ENCODE assay signal across 18 cellular contexts in genomic region chr1:26848499-26848898, GRCh38. TPM values are rescaled to one million over a fixed set of nuclear protein-coding genes. Genes with fewer than 3 reads are reported as not detected.
DNase-seq lines count a peak whose midpoint lies in the region; ATAC-seq, FAIRE-seq and TF ChIP-seq lines count a peak whose summit lies in the region.
"Had no signal": no experiment of that assay in that cellular context is flagged by ENCODE, and none has a peak within 500 bp of the region (broad histone marks: within the 10 kb centered on the region; RNA-seq: fewer than 3 reads in every experiment).

No MANE protein-coding gene starts in this region.

- TF ChIP-seq CTCF in IMR-90 (conservative IDR thresholded peaks at IDR 0.05; ENCODE audit: low read depth, low read length): no peak
- no peak for TF ChIP-seq CTCF in astrocyte (IDR thresholded peaks at IDR 0.05; ENCODE audit: insufficient read depth, low read depth, low read length)
- no peak for TF ChIP-seq CTCF in keratinocyte (optimal IDR thresholded peaks at IDR 0.05 in 1 of 3, IDR thresholded peaks at IDR 0.05 in 1 of 3, conservative IDR thresholded peaks at IDR 0.05 in 1 of 3; ENCODE audit: extremely low read depth in 1 of 3, insufficient read depth in 2 of 3, low read length in 3 of 3)
- TF ChIP-seq CTCF in smooth muscle cell (IDR thresholded peaks at IDR 0.05; ENCODE audit: borderline replicate concordance, insufficient read depth, poor library complexity, severe bottlenecking): no peak

- DNase-seq in IMR-90 (no peak), astrocyte (ENCODE audit: low read depth) (no peak), keratinocyte (ENCODE audit: low read depth, low spot score) (no peak), smooth muscle cell (lab: John Stamatoyannopoulos, UW; ENCODE audit: unreplicated experiment) (no peak), SJCRH30 (no peak), cerebellum (ENCODE audit: low spot score) (no peak), globus pallidus (ENCODE audit: low spot score) (no peak)
- DNase-seq in CD8-positive, alpha-beta memory T cell: no peak
- DNase-seq: activated CD4-positive, alpha-beta T cell treated with anti-CD3 and anti-CD28 coated beads for 1 hour; DMS79 treated with DMSO at 0.1 percent for 48 hours; KG1; midbrain; NCI-H1105; NCI-H82; RPMI8226 had no signal

- peaks cover 26% of the 10 kb centered on the region for H3K36me3 Mint-ChIP-seq in astrocyte (ENCODE audit: low read depth, unreplicated experiment)
- H3K36me3 Mint-ChIP-seq in CD8-positive, alpha-beta memory T cell: peaks cover 9 to 82% (median 31%) of the 10 kb centered on the region in 3 donors

- BruUV-seq in IMR-90 (replicated peaks; lab: Mats Ljungman, UMichigan): no TSS peak

- peaks cover 10% of the 10 kb centered on the region for H3K4me1 ChIP-seq in IMR-90 (ENCODE audit: control insufficient read depth, insufficient read depth, low read length)
- peaks cover 15% of the 10 kb centered on the region for H3K4me1 ChIP-seq in astrocyte (ENCODE audit: insufficient read depth, low read length)
- H3K4me1 ChIP-seq in keratinocyte (ENCODE audit: control insufficient read depth, extremely low read depth, insufficient read depth, low read length): peaks cover 50% of the 10 kb centered on the region
- no peaks in the 10 kb centered on the region for H3K4me1 ChIP-seq in smooth muscle cell (ENCODE audit: low read depth)
- H3K4me1 ChIP-seq in CD8-positive, alpha-beta memory T cell (ENCODE audit: insufficient read depth, low read length): no peaks in the 10 kb centered on the region
- no peaks in the 10 kb centered on the region for H3K4me1 ChIP-seq in SJCRH30

- intact Hi-C loops in IMR-90 (cut with micrococcal nuclease): no loop called here

- no peak for TF ChIP-seq POLR2A in IMR-90 (IDR thresholded peaks at IDR 0.05; ENCODE audit: low read depth, low read length)

- no peak overlapping the region for H3K27ac Mint-ChIP-seq in astrocyte (ENCODE audit: unreplicated experiment)
- H3K27ac Mint-ChIP-seq in CD8-positive, alpha-beta memory T cell: peak overlapping the region in 2 of 8 donors; percentile 36 to 80
- H3K27ac Mint-ChIP-seq: T-helper 1 cell treated with Interleukin-12 subunit alpha and Interleukin-12 subunit beta and Interleukin-4 antibody, amounts not matched to agents 30 μg/mL and 1 μg/mL, for 36 hours had no signal

- no peak; the same call in 1 of the 2 replicates for ATAC-seq in IMR-90 (ENCODE audit: low read depth)

- no peak overlapping the region for H2BK20ac ChIP-seq in IMR-90 (ENCODE audit: low read depth, low read length)

- H3K4me3 Mint-ChIP-seq in astrocyte (ENCODE audit: unreplicated experiment): no peak overlapping the region
- no peak overlapping the region for H3K4me3 Mint-ChIP-seq in CD8-positive, alpha-beta memory T cell
- H3K4me3 Mint-ChIP-seq: T-helper 1 cell treated with Interleukin-12 subunit alpha and Interleukin-12 subunit beta and Interleukin-4 antibody, amounts not matched to agents 30 μg/mL and 1 μg/mL, for 36 hours had no signal

- H2AFZ ChIP-seq in IMR-90 (replicated peaks; ENCODE audit: low read length, poor library complexity): peak overlapping the region; percentile 56
- no peak overlapping the region for H2AFZ ChIP-seq in astrocyte (ENCODE audit: low read depth, low read length)
- H2AFZ ChIP-seq in keratinocyte (ENCODE audit: control insufficient read depth, low read length): no peak overlapping the region
- H2AFZ ChIP-seq in smooth muscle cell (ENCODE audit: low read depth): no peak overlapping the region

- H3K14ac ChIP-seq in IMR-90 (replicated peaks; ENCODE audit: low read depth, low read length): no peak overlapping the region

- no peak overlapping the region for H3K4ac ChIP-seq in IMR-90 (ENCODE audit: low read depth, low read length)

- no peak overlapping the region; the same call in 1 of the 2 replicates for H3K18ac ChIP-seq in IMR-90 (ENCODE audit: low read depth, low read length)

- H3K79me2 ChIP-seq in astrocyte (ENCODE audit: insufficient read depth, low read length): no peaks in the 10 kb centered on the region
- peaks cover 2% of the 10 kb centered on the region for H3K79me2 ChIP-seq in keratinocyte (ENCODE audit: control insufficient read depth, insufficient read depth, low read length)
- H3K79me2 ChIP-seq in smooth muscle cell (ENCODE audit: low read depth): no peaks in the 10 kb centered on the region

- in situ Hi-C loops in IMR-90 (cut with MboI; ENCODE audit: low sequenced_read_pairs): no loop called here

- H3K4me2 ChIP-seq in IMR-90 (ENCODE audit: low read depth, low read length): no peak overlapping the region
- H3K4me2 ChIP-seq in astrocyte (ENCODE audit: low read length): peak overlapping the region; percentile 49
- H3K4me2 ChIP-seq in keratinocyte (ENCODE audit: control insufficient read depth, extremely low read depth, insufficient read depth, low read depth, low read length): peak overlapping the region; percentile 72
- H3K4me2 ChIP-seq in smooth muscle cell: no peak overlapping the region

- H3F3A ChIP-seq in smooth muscle cell (ENCODE audit: low read depth): no peaks in the 10 kb centered on the region

- CTCF ChIA-PET in IMR-90 (lab: Yijun Ruan, JAX): interaction anchor here (0.6 kb wide), 1 partner anchor 16 kb away, joined by 3 read pairs; no protein-coding TSS in a partner anchor
- CTCF ChIA-PET in CD8-positive, alpha-beta memory T cell (lab: Charles Lee): interaction anchor here (0.8 to 1.5 kb wide), 6 partner anchors 11 to 246 kb away, joined by 3 to 6 read pairs (median 3); no protein-coding TSS in a partner anchor

- H3K9me3 ChIP-seq in IMR-90 (ENCODE audit: control insufficient read depth, insufficient read depth, low read length): no peaks in the 10 kb centered on the region
- no peaks in the 10 kb centered on the region for H3K9me3 ChIP-seq in astrocyte (ENCODE audit: insufficient read depth, low read depth, low read length)
- H3K9me3 ChIP-seq in keratinocyte (ENCODE audit: control insufficient read depth, low read depth, low read length): no peaks in the 10 kb centered on the region
- no peaks in the 10 kb centered on the region for H3K9me3 ChIP-seq in smooth muscle cell (replicated peaks; ENCODE audit: low read depth)
- H3K9me3 ChIP-seq in CD8-positive, alpha-beta memory T cell (ENCODE audit: low read length): no peaks in the 10 kb centered on the region
- H3K9me3 ChIP-seq in SJCRH30 (replicated peaks): no peaks in the 10 kb centered on the region

- dilution Hi-C loops in IMR-90 (cut with HindIII; ENCODE audit: low sequenced_read_pairs, unreplicated experiment): no loop called here
- dilution Hi-C loops in keratinocyte (cut with MboI; ENCODE audit: extremely low pct_ligation_motif_present, low sequenced_read_pairs): no loop called here

- no peak overlapping the region for H2AK5ac ChIP-seq in IMR-90 (ENCODE audit: low read depth, low read length)

- peak overlapping the region; percentile 1; the same call in 1 of the 2 replicates for H3K27ac ChIP-seq in IMR-90 (ENCODE audit: insufficient read depth, low read length)
- H3K27ac ChIP-seq in astrocyte (ENCODE audit: low read depth, low read length): peak overlapping the region; percentile 92
- peak overlapping the region; percentile 100 for H3K27ac ChIP-seq in keratinocyte (ENCODE audit: control insufficient read depth, insufficient read depth, low read length)
- peak overlapping the region; percentile 23 for H3K27ac ChIP-seq in smooth muscle cell (ENCODE audit: low read depth)
- H3K27ac ChIP-seq in CD8-positive, alpha-beta memory T cell (ENCODE audit: low read depth, low read length): no peak overlapping the region
- H3K27ac ChIP-seq in SJCRH30: no peak overlapping the region
- H3K27ac ChIP-seq: C4-2B had no signal

- H3K79me1 ChIP-seq in IMR-90 (ENCODE audit: low read depth in 1 of 2, low read length in 2 of 2): peaks cover 5 to 21% of the 10 kb centered on the region in 2 experiments; a peak in 2 of 4 replicates

- H3K4me1 Mint-ChIP-seq in astrocyte (ENCODE audit: low read depth, unreplicated experiment): peaks cover 7% of the 10 kb centered on the region
- H3K4me1 Mint-ChIP-seq in CD8-positive, alpha-beta memory T cell: peaks cover 3 to 12% (median 9%) of the 10 kb centered on the region in 3 donors

- TF ChIP-seq RAD21 in IMR-90 (IDR thresholded peaks at IDR 0.05; ENCODE audit: low read length): no peak

- H3K56ac ChIP-seq in IMR-90 (ENCODE audit: extremely low read depth, insufficient read depth, low read length): no peak overlapping the region

- H4K5ac ChIP-seq in IMR-90 (ENCODE audit: low read depth, low read length): no peak overlapping the region

- H3K9ac ChIP-seq in IMR-90 (ENCODE audit: low read depth, low read length): no peak overlapping the region
- peak overlapping the region; percentile 77 for H3K9ac ChIP-seq in astrocyte (ENCODE audit: low read length)
- H3K9ac ChIP-seq in keratinocyte (ENCODE audit: control insufficient read depth, extremely low read depth, insufficient read depth, low read length): peak overlapping the region; percentile 94
- no peak overlapping the region for H3K9ac ChIP-seq in smooth muscle cell (ENCODE audit: low read depth)

- no peaks in the 10 kb centered on the region for H3K27me3 Mint-ChIP-seq in astrocyte (ENCODE audit: low read depth, unreplicated experiment)
- peaks cover 0 to 3% of the 10 kb centered on the region in 2 donors for H3K27me3 Mint-ChIP-seq in CD8-positive, alpha-beta memory T cell

- H3K36me3 ChIP-seq in IMR-90 (ENCODE audit: control insufficient read depth, insufficient read depth, low read length): peaks cover 44% of the 10 kb centered on the region
- H3K36me3 ChIP-seq in astrocyte (ENCODE audit: insufficient read depth, low read length): peaks cover 16% of the 10 kb centered on the region
- peaks cover 9 to 32% of the 10 kb centered on the region in 2 experiments for H3K36me3 ChIP-seq in keratinocyte (ENCODE audit: control insufficient read depth in 2 of 2, extremely low read depth in 1 of 2, insufficient read depth in 2 of 2, low read length in 2 of 2)
- H3K36me3 ChIP-seq in smooth muscle cell (ENCODE audit: low read depth): no peaks in the 10 kb centered on the region
- H3K36me3 ChIP-seq in CD8-positive, alpha-beta memory T cell (ENCODE audit: insufficient read depth, low read length): peaks cover 55% of the 10 kb centered on the region
- H3K36me3 ChIP-seq in SJCRH30: peaks cover 42% of the 10 kb centered on the region

- no peak overlapping the region for H4K91ac ChIP-seq in IMR-90 (ENCODE audit: insufficient read depth, low read depth, low read length)

- H3K27me3 ChIP-seq in IMR-90 (ENCODE audit: control insufficient read depth, insufficient read depth, low read length): no peaks in the 10 kb centered on the region
- no peaks in the 10 kb centered on the region for H3K27me3 ChIP-seq in astrocyte (ENCODE audit: insufficient read depth, low read length)
- no peaks in the 10 kb centered on the region for H3K27me3 ChIP-seq in keratinocyte (ENCODE audit: control insufficient read depth, extremely low read depth, insufficient read depth, low read length)
- H3K27me3 ChIP-seq in smooth muscle cell (ENCODE audit: low read depth): no peaks in the 10 kb centered on the region
- no peaks in the 10 kb centered on the region for H3K27me3 ChIP-seq in CD8-positive, alpha-beta memory T cell (ENCODE audit: insufficient read depth, low read length, poor library complexity, severe bottlenecking)
- no peaks in the 10 kb centered on the region for H3K27me3 ChIP-seq in SJCRH30

- no peak overlapping the region for H2BK120ac ChIP-seq in IMR-90 (ENCODE audit: low read depth, low read length)

- no CpG with 5 or more reads among the region's 10 CpGs for WGBS in IMR-90 (ENCODE audit: extremely low coverage in 2 of 2, insufficient read length in 1 of 2), 2 experiments
- WGBS in smooth muscle cell (ENCODE audit: low lambda C conversion rate): 92% methylated on average over 10 of the region's 10 CpGs

- no peak overlapping the region for H3K23ac ChIP-seq in IMR-90 (ENCODE audit: low read depth, low read length)

- H4K8ac ChIP-seq in IMR-90 (ENCODE audit: low read depth in 2 of 2, low read length in 2 of 2): 0 out of 4 replicates have a peak overlapping the region, but pooled peaks of 1 of the 2 experiments have one; percentile 6

- FAIRE-seq in astrocyte (lab: Jason Lieb, UNC): no peak
- no peak for FAIRE-seq in keratinocyte (lab: Jason Lieb, UNC)
- FAIRE-seq: islet of Langerhans had no signal

- peak overlapping the region; percentile 39 for H2AK9ac ChIP-seq in IMR-90 (replicated peaks; ENCODE audit: low read depth, low read length, poor library complexity)

- H2BK15ac ChIP-seq in IMR-90 (ENCODE audit: low read depth, low read length): no peak overlapping the region

- POLR2A ChIA-PET in IMR-90 (lab: Charles Lee; ENCODE audit: unreplicated experiment): no interaction called here
- POLR2A ChIA-PET in CD8-positive, alpha-beta memory T cell (lab: Charles Lee): no interaction called here

- H4K20me1 ChIP-seq in IMR-90 (ENCODE audit: insufficient read depth, low read length) (peaks cover 8% of the 10 kb centered on the region; the same call in 1 of the 2 replicates), astrocyte (ENCODE audit: insufficient read depth, low read length) (peaks cover 4% of the 10 kb centered on the region), keratinocyte (ENCODE audit: control insufficient read depth, extremely low read depth, insufficient read depth, low read length) (no peaks in the 10 kb centered on the region), smooth muscle cell (ENCODE audit: low read depth) (peaks cover 3% of the 10 kb centered on the region)

- no peak overlapping the region for H3K4me3 ChIP-seq in IMR-90 (ENCODE audit: insufficient read depth, low read depth, low read length)
- no peak overlapping the region for H3K4me3 ChIP-seq in astrocyte (ENCODE audit: insufficient read depth, low read depth, low read length)
- H3K4me3 ChIP-seq in keratinocyte (ENCODE audit: control insufficient read depth in 2 of 3, extremely low read depth in 1 of 3, insufficient read depth in 2 of 3, low read depth in 1 of 3, low read length in 3 of 3): peak overlapping the region in 1 of 3 experiments; percentile 44
- H3K4me3 ChIP-seq in smooth muscle cell: no peak overlapping the region
- H3K4me3 ChIP-seq in CD8-positive, alpha-beta memory T cell (ENCODE audit: low read length): no peak overlapping the region
- no peak overlapping the region for H3K4me3 ChIP-seq in SJCRH30

- H2BK5ac ChIP-seq in IMR-90 (ENCODE audit: low read depth, low read length, poor library complexity, severe bottlenecking): peak overlapping the region; percentile 1

- no peaks in the 10 kb centered on the region for H3K9me3 Mint-ChIP-seq in astrocyte (ENCODE audit: unreplicated experiment)
- no peaks in the 10 kb centered on the region for H3K9me3 Mint-ChIP-seq in CD8-positive, alpha-beta memory T cell
- H3K9me3 Mint-ChIP-seq: T-helper 1 cell treated with Interleukin-12 subunit alpha and Interleukin-12 subunit beta and Interleukin-4 antibody, amounts not matched to agents 30 μg/mL and 1 μg/mL, for 36 hours had no signal

- peaks cover 5% of the 10 kb centered on the region; the same call in 1 of the 2 replicates for H3K9me1 ChIP-seq in IMR-90 (ENCODE audit: insufficient read depth, low read length)
- H3K9me1 ChIP-seq in keratinocyte (ENCODE audit: control insufficient read depth, extremely low read depth, insufficient read depth, low read length): peaks cover 4% of the 10 kb centered on the region

RNA-seq across cellular contexts. Expression of gene SFN, which starts 14.4 kb away (rescaled TPM):
- total RNA-seq in IMR-90 (2012; rRNA removed): 0.18 TPM in 1 of 2 replicates, not detected in the other
- polyA plus RNA-seq in IMR-90 (2012; rRNA removed): 0.17 and 0.34 TPM in 2 replicates
- polyA plus RNA-seq in IMR-90 (2012; cell fraction: cytosol; rRNA removed): 0.13 TPM in 1 of 2 replicates, not detected in the other
- 0.58 and 0.98 TPM in 2 replicates for polyA plus RNA-seq in IMR-90 (2012; cell fraction: nucleus; rRNA removed; ENCODE audit: low replicate concordance)
- 5.5 and 14.5 TPM in 2 replicates for total RNA-seq in astrocyte
- polyA plus RNA-seq in keratinocyte: 1,394 to 2,602 TPM (median 2,333 TPM) in 3 replicates
- polyA plus RNA-seq in keratinocyte (2011; ENCODE audit: low read depth): 775 TPM
- 1,484 and 3,345 TPM in 2 replicates for polyA plus RNA-seq in keratinocyte (2011; cell fraction: cytosol; rRNA removed)
- polyA plus RNA-seq in keratinocyte (2011; cell fraction: nucleus; rRNA removed): 1,730 and 2,605 TPM in 2 replicates
- 3,203 and 3,341 TPM in 2 replicates for polyA plus RNA-seq in keratinocyte (2012; ENCODE audit: low replicate concordance)
- 637 to 2,055 TPM (median 889 TPM) in 3 replicates for polyA minus RNA-seq in keratinocyte
- polyA minus RNA-seq in keratinocyte (2011; cell fraction: cytosol; rRNA and poly(A)+ RNA removed): 1,532 TPM
- 888 and 889 TPM in 2 replicates for polyA minus RNA-seq in keratinocyte (2011; cell fraction: nucleus; rRNA and poly(A)+ RNA removed)
- total RNA-seq in smooth muscle cell: 62.8 and 110 TPM in 2 replicates
- 112 and 320 TPM in 2 replicates for polyA plus RNA-seq in smooth muscle cell
- under 1 TPM in 1 of 2 experiments, not detected in 1; 0.37 TPM for total RNA-seq in CD8-positive, alpha-beta memory T cell
- not detected for polyA plus RNA-seq in CD8-positive, alpha-beta memory T cell
- total RNA-seq in SJCRH30 (2014; rRNA removed; shearing (Covaris generic)): 0.14 and 0.15 TPM in 2 replicates
- not detected for total RNA-seq in cerebellum

RNA-seq across cellular contexts. Expression of gene ZDHHC18, which starts 22.0 kb away (rescaled TPM):
- total RNA-seq in IMR-90 (2012; rRNA removed) (9.4 and 12.5 TPM in 2 replicates), astrocyte (22.3 and 22.6 TPM in 2 replicates), smooth muscle cell (16.7 and 52.5 TPM in 2 replicates), cerebellum (8.4 TPM)
- polyA plus RNA-seq in IMR-90 (2012; rRNA removed) (37.0 and 38.4 TPM in 2 replicates), keratinocyte (18.1 to 32.0 TPM (median 22.6 TPM) in 3 replicates), smooth muscle cell (20.3 and 20.8 TPM in 2 replicates)
- 16.2 and 37.8 TPM in 2 replicates for polyA plus RNA-seq in IMR-90 (2012; cell fraction: cytosol; rRNA removed)
- 40.6 and 50.7 TPM in 2 replicates for polyA plus RNA-seq in IMR-90 (2012; cell fraction: nucleus; rRNA removed; ENCODE audit: low replicate concordance)
- 14.0 TPM for polyA plus RNA-seq in keratinocyte (2011; ENCODE audit: low read depth)
- polyA plus RNA-seq in keratinocyte (2011; cell fraction: cytosol; rRNA removed): 22.3 and 28.7 TPM in 2 replicates
- polyA plus RNA-seq in keratinocyte (2011; cell fraction: nucleus; rRNA removed): 27.8 and 32.9 TPM in 2 replicates
- 16.3 and 18.4 TPM in 2 replicates for polyA plus RNA-seq in keratinocyte (2012; ENCODE audit: low replicate concordance)
- polyA minus RNA-seq in keratinocyte: 21.5 to 62.9 TPM (median 45.1 TPM) in 3 replicates
- 14.4 TPM for polyA minus RNA-seq in keratinocyte (2011; cell fraction: cytosol; rRNA and poly(A)+ RNA removed)
- 11.0 and 11.9 TPM in 2 replicates for polyA minus RNA-seq in keratinocyte (2011; cell fraction: nucleus; rRNA and poly(A)+ RNA removed)
- total RNA-seq in CD8-positive, alpha-beta memory T cell: 10 to 100 TPM; 61.5 to 66.0 TPM
- polyA plus RNA-seq in CD8-positive, alpha-beta memory T cell: 21.7 TPM
- 31.6 and 31.8 TPM in 2 replicates for total RNA-seq in SJCRH30 (2014; rRNA removed; shearing (Covaris generic))

RNA-seq across cellular contexts. Expression of gene GPN2, which starts 41.6 kb away (rescaled TPM):
- 10.6 and 15.4 TPM in 2 replicates for total RNA-seq in IMR-90 (2012; rRNA removed)
- 22.2 and 37.2 TPM in 2 replicates for polyA plus RNA-seq in IMR-90 (2012; rRNA removed)
- polyA plus RNA-seq in IMR-90 (2012; cell fraction: cytosol; rRNA removed): 8.3 and 12.0 TPM in 2 replicates
- 17.0 and 20.3 TPM in 2 replicates for polyA plus RNA-seq in IMR-90 (2012; cell fraction: nucleus; rRNA removed; ENCODE audit: low replicate concordance)
- 24.5 and 25.5 TPM in 2 replicates for total RNA-seq in astrocyte
- 31.9 to 43.7 TPM (median 37.2 TPM) in 3 replicates for polyA plus RNA-seq in keratinocyte
- polyA plus RNA-seq in keratinocyte (2011; ENCODE audit: low read depth): 8.2 TPM
- polyA plus RNA-seq in keratinocyte (2011; cell fraction: cytosol; rRNA removed): 31.2 and 33.2 TPM in 2 replicates
- 29.8 and 42.6 TPM in 2 replicates for polyA plus RNA-seq in keratinocyte (2011; cell fraction: nucleus; rRNA removed)
- 15.2 and 33.1 TPM in 2 replicates for polyA plus RNA-seq in keratinocyte (2012; ENCODE audit: low replicate concordance)
- 32.8 to 56.8 TPM (median 45.6 TPM) in 3 replicates for polyA minus RNA-seq in keratinocyte
- polyA minus RNA-seq in keratinocyte (2011; cell fraction: cytosol; rRNA and poly(A)+ RNA removed): 17.3 TPM
- 19.7 and 26.1 TPM in 2 replicates for polyA minus RNA-seq in keratinocyte (2011; cell fraction: nucleus; rRNA and poly(A)+ RNA removed)
- 7.3 and 13.3 TPM in 2 replicates for total RNA-seq in smooth muscle cell
- 29.4 and 36.3 TPM in 2 replicates for polyA plus RNA-seq in smooth muscle cell
- total RNA-seq in CD8-positive, alpha-beta memory T cell: 10 to 100 TPM; 60.2 to 69.9 TPM
- 18.8 TPM for polyA plus RNA-seq in CD8-positive, alpha-beta memory T cell
- 22.4 and 25.3 TPM in 2 replicates for total RNA-seq in SJCRH30 (2014; rRNA removed; shearing (Covaris generic))
- total RNA-seq in cerebellum: 14.4 TPM

RNA-seq across cellular contexts. Expression of gene GPATCH3, which starts 51.8 kb away (rescaled TPM):
- total RNA-seq in IMR-90 (2012; rRNA removed) (5.2 and 6.1 TPM in 2 replicates), astrocyte (12.8 and 13.7 TPM in 2 replicates), smooth muscle cell (5.6 and 7.1 TPM in 2 replicates), cerebellum (7.1 TPM)
- polyA plus RNA-seq in IMR-90 (2012; rRNA removed) (7.6 and 8.0 TPM in 2 replicates), keratinocyte (5.7 to 7.3 TPM (median 7.1 TPM) in 3 replicates), smooth muscle cell (17.4 and 23.6 TPM in 2 replicates)
- polyA plus RNA-seq in IMR-90 (2012; cell fraction: cytosol; rRNA removed): 7.9 and 9.8 TPM in 2 replicates
- 10.7 and 12.4 TPM in 2 replicates for polyA plus RNA-seq in IMR-90 (2012; cell fraction: nucleus; rRNA removed; ENCODE audit: low replicate concordance)
- 6.3 TPM for polyA plus RNA-seq in keratinocyte (2011; ENCODE audit: low read depth)
- 5.1 and 7.5 TPM in 2 replicates for polyA plus RNA-seq in keratinocyte (2011; cell fraction: cytosol; rRNA removed)
- polyA plus RNA-seq in keratinocyte (2011; cell fraction: nucleus; rRNA removed): 12.7 and 12.8 TPM in 2 replicates
- 6.6 and 9.6 TPM in 2 replicates for polyA plus RNA-seq in keratinocyte (2012; ENCODE audit: low replicate concordance)
- polyA minus RNA-seq in keratinocyte: 4.5 to 7.8 TPM (median 5.2 TPM) in 3 replicates
- 5.9 TPM for polyA minus RNA-seq in keratinocyte (2011; cell fraction: cytosol; rRNA and poly(A)+ RNA removed)
- 5.4 and 7.7 TPM in 2 replicates for polyA minus RNA-seq in keratinocyte (2011; cell fraction: nucleus; rRNA and poly(A)+ RNA removed)
- 10 to 100 TPM; 20.0 to 21.3 TPM for total RNA-seq in CD8-positive, alpha-beta memory T cell
- polyA plus RNA-seq in CD8-positive, alpha-beta memory T cell: 15.2 TPM
- 12.0 and 12.9 TPM in 2 replicates for total RNA-seq in SJCRH30 (2014; rRNA removed; shearing (Covaris generic))

Comparison
In these comparisons a context has a peak if more than half of its experiments do, and no peak if none do; other contexts are left out.
1. H3K27ac ChIP-seq: peak in IMR-90 (single experiment), astrocyte (single experiment), keratinocyte (single experiment) and smooth muscle cell (single experiment); none in CD8-positive, alpha-beta memory T cell (single experiment) and SJCRH30 (single experiment).
2. H3K4me2 ChIP-seq: peak in astrocyte (single experiment) and keratinocyte (single experiment); none in IMR-90 (single experiment) and smooth muscle cell (single experiment).
3. H3K9ac ChIP-seq: peak in astrocyte (single experiment) and keratinocyte (single experiment); none in IMR-90 (single experiment) and smooth muscle cell (single experiment).